27 cellular contexts compared by ENCODE assay signal in the genomic region with DNA sequence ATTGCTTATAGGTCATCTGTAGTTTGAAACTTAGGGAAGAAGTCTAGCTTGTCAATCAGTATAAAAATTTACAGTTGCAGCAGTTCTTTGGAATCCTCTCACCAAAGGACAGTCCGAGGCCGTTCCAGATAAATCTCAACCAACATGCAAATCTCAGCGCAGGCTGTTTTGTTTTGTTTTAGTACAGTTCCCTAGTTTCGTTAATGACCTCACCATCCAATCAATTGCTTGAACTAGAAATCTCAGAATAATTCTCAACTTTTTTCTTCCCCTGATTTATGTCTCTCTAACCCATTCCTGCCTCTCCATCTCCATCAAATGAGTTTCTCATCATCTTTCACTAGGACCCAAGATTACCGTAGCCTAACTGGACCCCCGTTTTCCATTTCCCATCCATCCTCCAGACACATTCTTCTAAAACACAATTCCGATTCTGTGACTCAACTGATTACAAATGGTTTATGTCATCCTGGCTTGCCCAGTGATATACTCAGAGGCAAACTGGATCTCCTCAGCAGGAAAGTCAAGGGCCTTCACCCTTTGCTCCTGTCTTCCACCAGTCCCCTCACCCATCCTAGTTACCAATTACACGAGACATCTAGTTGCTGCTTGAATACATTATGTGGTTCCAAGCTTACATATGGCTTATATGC. TPM values are rescaled to one million over a fixed set of nuclear protein-coding genes. Genes with fewer than 3 reads are reported as not detected.
A peak's percentile ranks its signal among the peaks of the same experiment; 100 is the strongest.
DNase-seq lines count a peak whose midpoint lies in the region; ATAC-seq, FAIRE-seq and TF ChIP-seq lines count a peak whose summit lies in the region.
"Had no signal": no experiment of that assay in that cellular context is flagged by ENCODE, and none has a peak within 500 bp of the region (broad histone marks: within the 10 kb centered on the region; RNA-seq: fewer than 3 reads in every experiment).

No MANE protein-coding gene starts in this region.

- H3K4me1 Mint-ChIP-seq in nephron progenitor cell = no peaks in the 10 kb centered on the region
- H3K4me1 Mint-ChIP-seq: activated naive CD4-positive, alpha-beta T cell treated with anti-CD3 and anti-CD28 coated beads, Interleukin-2, amount 50 U/mL, for 24 hours; endodermal cell; naive B cell had no signal

- DNase-seq in EL (peak; percentile 81), RKO (ENCODE audit: low spot score) (peak; percentile 69), fibroblast of mammary gland (ENCODE audit: low read depth) (peak; percentile 53), nephron progenitor cell (no peak), dermis blood vessel endothelial cell (no peak), urothelium cell line (ENCODE audit: low spot score) (no peak)
- DNase-seq in stimulated activated CD4-positive, alpha-beta T cell treated with anti-CD3 and anti-CD28 coated beads, Interleukin-12 subunit alpha, Interleukin-12 subunit beta, amount 100 ng/mL, for 4 hours = no peak
- DNase-seq: activated CD4-positive, alpha-beta T cell treated with anti-CD3 and anti-CD28 coated beads for 4 hours; activated T-cell treated with anti-CD3 and anti-CD28 coated beads, Interleukin-2, amount 50 U/mL, for 72 hours; CD4-positive, alpha-beta T cell; DMS 273 treated with DMSO at 0.1 percent for 48 hours; endodermal cell; foreskin keratinocyte; H9; Kasumi-1; mesendoderm; naive B cell; NCI-H1092; NCI-H1930; NCI-H446; right cardiac atrium; substantia nigra; SW 1271 had no signal

- no peak overlapping the region for H3K4me3 ChIP-seq in fibroblast of mammary gland (ENCODE audit: control insufficient read depth, low read depth, low read length)

- H3K27me3 Mint-ChIP-seq in nephron progenitor cell (ENCODE audit: low read depth, poor library complexity) = peaks cover 9% of the 10 kb centered on the region
- H3K27me3 Mint-ChIP-seq: activated naive CD4-positive, alpha-beta T cell treated with anti-CD3 and anti-CD28 coated beads, Interleukin-2, amount 50 U/mL, for 24 hours had no signal

- ATAC-seq in GM18868 (IDR thresholded peaks at IDR 0.05; ENCODE audit: unreplicated experiment) = no peak
- ATAC-seq: activated T-cell treated with anti-CD3 and anti-CD28 coated beads, Interleukin-2, amount 50 U/mL, for 72 hours; foreskin keratinocyte had no signal

- peak overlapping the region; percentile 4 for H3K27ac Mint-ChIP-seq in nephron progenitor cell
- H3K27ac Mint-ChIP-seq: activated naive CD4-positive, alpha-beta T cell treated with anti-CD3 and anti-CD28 coated beads, Interleukin-2, amount 50 U/mL, for 24 hours; activated T-cell treated with anti-CD3 and anti-CD28 coated beads, Interleukin-2, amount 50 U/mL, for 72 hours; CD4-positive, alpha-beta T cell; endodermal cell; naive B cell had no signal

- no peaks in the 10 kb centered on the region for H3K36me3 Mint-ChIP-seq in nephron progenitor cell (ENCODE audit: low read depth)

- no peak overlapping the region for H3K4me3 Mint-ChIP-seq in nephron progenitor cell
- H3K4me3 Mint-ChIP-seq: activated naive CD4-positive, alpha-beta T cell treated with anti-CD3 and anti-CD28 coated beads, Interleukin-2, amount 50 U/mL, for 24 hours; activated T-cell treated with anti-CD3 and anti-CD28 coated beads, Interleukin-2, amount 50 U/mL, for 72 hours; CD4-positive, alpha-beta T cell; endodermal cell; H9; naive B cell had no signal

- TF ChIP-seq CTCF in fibroblast of mammary gland (conservative IDR thresholded peaks at IDR 0.05; ENCODE audit: control insufficient read depth, insufficient read depth, low read depth, low read length) (no peak), nephron progenitor cell (IDR thresholded peaks at IDR 0.05) (no peak)

- no peak for FAIRE-seq in urothelium cell line (lab: Jason Lieb, UNC)
- FAIRE-seq: colon had no signal

- H3K9me3 Mint-ChIP-seq in nephron progenitor cell = peaks cover 42% of the 10 kb centered on the region

RNA-seq across cellular contexts. Expression of gene SMCO1, which starts 1.3 kb away (rescaled TPM):
- not detected in 2 replicates for total RNA-seq in dermis blood vessel endothelial cell
- total RNA-seq: activated T-cell treated with anti-CD3 and anti-CD28 coated beads, Interleukin-2, amount 50 U/mL, for 72 hours; CD4-positive, alpha-beta T cell; endodermal cell; foreskin keratinocyte; H9; osteocyte had no signal

RNA-seq across cellular contexts. Expression of gene RNF168, which starts 10.3 kb away (rescaled TPM):
- 23.5 TPM in 2 replicates for total RNA-seq in dermis blood vessel endothelial cell

RNA-seq across cellular contexts. Expression of gene WDR53, which starts 54.5 kb away (rescaled TPM):
- total RNA-seq in dermis blood vessel endothelial cell = 7.8 and 8.3 TPM in 2 replicates

RNA-seq across cellular contexts. Expression of gene FBXO45, which starts 54.6 kb away (rescaled TPM):
- 17.2 and 24.2 TPM in 2 replicates for total RNA-seq in dermis blood vessel endothelial cell

Comparison
In these comparisons a context has a peak if more than half of its experiments do, and no peak if none do; other contexts are left out.
1. DNase-seq: peak in EL (single experiment), RKO (single experiment) and fibroblast of mammary gland (single experiment); none in nephron progenitor cell (single experiment), dermis blood vessel endothelial cell (single experiment), urothelium cell line (single experiment) and stimulated activated CD4-positive, alpha-beta T cell treated with anti-CD3 and anti-CD28 coated beads, Interleukin-12 subunit alpha, Interleukin-12 subunit beta, amount 100 ng/mL, for 4 hours (single experiment).